ENCODE assay signal across 15 cellular contexts in the genomic region with DNA sequence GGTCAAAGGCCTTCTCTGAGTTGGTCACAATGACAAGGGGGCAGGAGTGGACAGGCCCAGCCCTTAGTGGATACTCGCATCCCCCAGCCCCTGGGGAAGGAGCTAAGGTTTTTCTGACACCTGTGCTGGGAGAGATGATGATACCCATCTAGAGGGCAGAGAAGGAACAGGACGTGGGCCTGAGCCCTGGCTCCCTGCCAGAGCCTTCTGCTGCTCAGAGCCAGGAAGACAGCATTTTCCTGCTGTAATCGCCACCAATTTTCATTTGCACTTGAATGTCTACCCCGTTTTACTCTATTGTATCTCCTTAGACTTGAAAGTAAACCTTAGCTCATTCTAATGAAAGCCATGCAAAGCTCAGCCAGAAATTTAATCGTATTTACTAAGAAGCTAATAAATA. TPM values are rescaled to one million over a fixed set of nuclear protein-coding genes. Genes with fewer than 3 reads are reported as not detected.
DNase-seq lines count a peak whose midpoint lies in the region; ATAC-seq and TF ChIP-seq lines count a peak whose summit lies in the region.
"Had no signal": no experiment of that assay in that cellular context is flagged by ENCODE, and none has a peak within 500 bp of the region (broad histone marks: within the 10 kb centered on the region; RNA-seq: fewer than 3 reads in every experiment).

No MANE protein-coding gene starts in this region.

- H3K4me3 Mint-ChIP-seq in H9 (no peak overlapping the region), progenitor cell of endocrine pancreas (ENCODE audit: low read depth) (no peak overlapping the region)
- H3K4me3 Mint-ChIP-seq: naive thymus-derived CD8-positive, alpha-beta T cell; stimulated activated naive CD8-positive, alpha-beta T cell treated with anti-CD3 and anti-CD28 coated beads, Interleukin-15, amount 100 ng/mL, for 72 hours had no signal

- H3K23me2 ChIP-seq in H9 (ENCODE audit: insufficient read length, low read depth, low read length, poor library complexity, severe bottlenecking), result no peaks in the 10 kb centered on the region

- no peak overlapping the region for H2BK120ac ChIP-seq in H9 (ENCODE audit: low read depth, low read length, poor library complexity, severe bottlenecking)

- no peak overlapping the region for H3K4ac ChIP-seq in H9 (ENCODE audit: low read depth, low read length)

- no peak overlapping the region for H2BK12ac ChIP-seq in H9 (ENCODE audit: insufficient read length, low read depth, low read length)

- DNase-seq in NCI-H2171 treated with DMSO at 0.1 percent for 48 hours (lab: John Stamatoyannopoulos, UW), result peak; percentile 23
- DNase-seq in NCI-H2171 (lab: John Stamatoyannopoulos, UW), result no peak
- DNase-seq in H9, result peak; percentile 42
- DNase-seq in SK-N-MC (ENCODE audit: low read depth, low spot score), result no peak
- DNase-seq in kidney tubule cell (ENCODE audit: low spot score), result peak; percentile 18
- no peak for DNase-seq in progenitor cell of endocrine pancreas (ENCODE audit: low spot score, unreplicated experiment)
- no peak for DNase-seq in tibial artery
- DNase-seq: activated CD4-positive, alpha-beta T cell treated with anti-CD3 and anti-CD28 coated beads for 1 hour; activated naive CD4-positive, alpha-beta T cell; naive thymus-derived CD8-positive, alpha-beta T cell; stimulated activated CD4-positive, alpha-beta T cell treated with anti-CD3 and anti-CD28 coated beads, Interleukin-12 subunit alpha, Interleukin-12 subunit beta, amount 100 ng/mL, for 4 hours; stimulated activated naive CD8-positive, alpha-beta T cell treated with anti-CD3 and anti-CD28 coated beads, Interleukin-15, amount 100 ng/mL, for 72 hours; uterus had no signal

- no peak for TF ChIP-seq POLR2A in gastroesophageal sphincter (IDR thresholded peaks at IDR 0.05)

- no CpG with 5 or more reads among the region's 5 CpGs for WGBS in H9 (ENCODE audit: extremely low coverage, insufficient read length, low lambda C conversion rate)
- 54 to 56% methylated on average over 3 to 5 of the region's 5 CpGs for WGBS in gastroesophageal sphincter (ENCODE audit: low coverage in 1 of 2), 2 donors

- H3K23ac ChIP-seq in H9 (ENCODE audit: insufficient read length, low read depth, low read length), result no peak overlapping the region

- no peak overlapping the region for H2AK5ac ChIP-seq in H9 (ENCODE audit: insufficient read length, low read length)

- H3K18ac ChIP-seq in H9 (ENCODE audit: insufficient read length, low read depth, low read length), result no peak overlapping the region

- H2AFZ ChIP-seq in H9 (ENCODE audit: low read length), result no peak overlapping the region

- 0 out of 2 replicates have a peak, but pooled peaks cover 2% of the 10 kb centered on the region for H3K4me1 ChIP-seq in H9 (ENCODE audit: insufficient read depth, low read length)
- H3K4me1 ChIP-seq in tibial artery, result no peaks in the 10 kb centered on the region
- peaks cover 0 to 7% (median 0%) of the 10 kb centered on the region in 3 donors for H3K4me1 ChIP-seq in gastroesophageal sphincter
- H3K4me1 ChIP-seq: uterus had no signal

- H4K91ac ChIP-seq in H9 (ENCODE audit: insufficient read length, low read depth, low read length), result no peak overlapping the region

- H4K20me1 ChIP-seq in H9 (ENCODE audit: control insufficient read depth, insufficient read depth, insufficient read length), result no peaks in the 10 kb centered on the region

- no peaks in the 10 kb centered on the region for H3K36me3 ChIP-seq in SK-N-MC (ENCODE audit: insufficient read depth, low read length)
- no peaks in the 10 kb centered on the region for H3K36me3 ChIP-seq in tibial artery
- no peaks in the 10 kb centered on the region for H3K36me3 ChIP-seq in gastroesophageal sphincter
- H3K36me3 ChIP-seq: uterus had no signal

- no peak overlapping the region for H2BK15ac ChIP-seq in H9 (ENCODE audit: low read depth, low read length)

- no peak overlapping the region for H3K56ac ChIP-seq in H9 (ENCODE audit: insufficient read length, low read depth, low read length)

- no peaks in the 10 kb centered on the region for H3K9me3 ChIP-seq in H9 (ENCODE audit: control insufficient read depth, low read depth, low read length)
- H3K9me3 ChIP-seq in SK-N-MC (ENCODE audit: low read depth, low read length), result no peaks in the 10 kb centered on the region
- no peaks in the 10 kb centered on the region for H3K9me3 ChIP-seq in tibial artery
- H3K9me3 ChIP-seq in gastroesophageal sphincter, result no peaks in the 10 kb centered on the region
- H3K9me3 ChIP-seq: uterus had no signal

- no peak overlapping the region for H3K4me2 ChIP-seq in H9 (ENCODE audit: insufficient read depth, insufficient read length, low read length)

- H3K9me3 Mint-ChIP-seq in H9 (no peaks in the 10 kb centered on the region), progenitor cell of endocrine pancreas (ENCODE audit: low read depth) (no peaks in the 10 kb centered on the region)
- H3K9me3 Mint-ChIP-seq: naive thymus-derived CD8-positive, alpha-beta T cell; stimulated activated naive CD8-positive, alpha-beta T cell treated with anti-CD3 and anti-CD28 coated beads, Interleukin-15, amount 100 ng/mL, for 72 hours had no signal

- no peak overlapping the region for H2BK5ac ChIP-seq in H9 (ENCODE audit: insufficient read length, low read length)

- intact Hi-C loops in tibial artery (cut with DNase I; ENCODE audit: low total_unique reads), result no loop called here

- H3K4me1 Mint-ChIP-seq in H9, result peaks cover 26 to 30% of the 10 kb centered on the region in 2 experiments
- H3K4me1 Mint-ChIP-seq in progenitor cell of endocrine pancreas (ENCODE audit: low read depth), result peaks cover 1% of the 10 kb centered on the region

- H3K14ac ChIP-seq in H9 (ENCODE audit: insufficient read depth, low read length), result no peak overlapping the region

- H3K4me3 ChIP-seq in SK-N-MC (peak overlapping the region; percentile 60), tibial artery (no peak overlapping the region), gastroesophageal sphincter (no peak overlapping the region)
- H3K4me3 ChIP-seq: coronary artery, uterus had no signal

- no peaks in the 10 kb centered on the region for H3K79me2 ChIP-seq in H9 (ENCODE audit: insufficient read depth, low read length)

- TF ChIP-seq EP300 in gastroesophageal sphincter (IDR thresholded peaks at IDR 0.05), result no peak

- H3K27ac ChIP-seq in H9 (ENCODE audit: insufficient read length, low read depth, low read length), result no peak overlapping the region
- peak overlapping the region; percentile 95 for H3K27ac ChIP-seq in SK-N-MC
- H3K27ac ChIP-seq in tibial artery, result no peak overlapping the region
- no peak overlapping the region for H3K27ac ChIP-seq in gastroesophageal sphincter
- H3K27ac ChIP-seq: coronary artery, uterus had no signal

- TF ChIP-seq CTCF in H9 (conservative IDR thresholded peaks at IDR 0.05) (peak; percentile 27; the same call in 2 of the 3 replicates), progenitor cell of endocrine pancreas (IDR thresholded peaks at IDR 0.05; ENCODE audit: unreplicated experiment) (no peak), tibial artery (IDR thresholded peaks at IDR 0.05) (no peak), gastroesophageal sphincter (IDR thresholded peaks at IDR 0.05) (no peak)

- no peak overlapping the region for H3T11ph ChIP-seq in H9 (ENCODE audit: low read length)

- H3K36me3 Mint-ChIP-seq in H9 (ENCODE audit: insufficient read depth in 1 of 3, low read depth in 3 of 3) (peaks cover 0 to 2% (median 0%) of the 10 kb centered on the region in 3 experiments; a peak in 1 of 7 replicates), progenitor cell of endocrine pancreas (ENCODE audit: insufficient read depth) (no peaks in the 10 kb centered on the region)
- H3K36me3 Mint-ChIP-seq: naive thymus-derived CD8-positive, alpha-beta T cell had no signal

- H3K27me3 ChIP-seq in H9 (ENCODE audit: insufficient read depth, low read length) (no peaks in the 10 kb centered on the region), tibial artery (peaks cover 0 to 28% of the 10 kb centered on the region in 2 donors), gastroesophageal sphincter (peaks cover 24% of the 10 kb centered on the region)
- H3K27me3 ChIP-seq: uterus had no signal

- ATAC-seq in gastroesophageal sphincter, result no peak
- ATAC-seq: naive thymus-derived CD8-positive, alpha-beta T cell; stimulated activated naive CD8-positive, alpha-beta T cell treated with anti-CD3 and anti-CD28 coated beads, Interleukin-15, amount 100 ng/mL, for 72 hours had no signal

- no peaks in the 10 kb centered on the region for H3K79me1 ChIP-seq in H9 (ENCODE audit: insufficient read depth, low read depth, low read length, poor library complexity, severe bottlenecking)

- no peak overlapping the region for H2BK20ac ChIP-seq in H9 (ENCODE audit: low read depth, low read length, poor library complexity, severe bottlenecking)

- H3K9ac ChIP-seq in H9 (ENCODE audit: extremely low read depth, insufficient read length, low read length) (no peak overlapping the region), SK-N-MC (ENCODE audit: insufficient read length) (peak overlapping the region; percentile 54)

- no peak overlapping the region for H4K8ac ChIP-seq in H9 (replicated peaks; ENCODE audit: insufficient read length, low read depth, low read length)

- H3K27ac Mint-ChIP-seq in H9, result peak overlapping the region in 1 of 3 experiments; percentile 3; a peak in 2 of 7 replicates
- H3K27ac Mint-ChIP-seq in progenitor cell of endocrine pancreas, result no peak overlapping the region
- H3K27ac Mint-ChIP-seq: naive thymus-derived CD8-positive, alpha-beta T cell; stimulated activated naive CD8-positive, alpha-beta T cell treated with anti-CD3 and anti-CD28 coated beads, Interleukin-15, amount 100 ng/mL, for 72 hours had no signal

- no peak overlapping the region for H4K5ac ChIP-seq in H9 (ENCODE audit: insufficient read length, low read depth, low read length)

- peaks cover 4% of the 10 kb centered on the region for H3K27me3 Mint-ChIP-seq in H9 (ENCODE audit: low read depth)
- peaks cover 20% of the 10 kb centered on the region for H3K27me3 Mint-ChIP-seq in progenitor cell of endocrine pancreas

RNA-seq across cellular contexts. Expression of a gene that starts 17.8 kb away (rescaled TPM):
- total RNA-seq in H9 (2021) (9.6 TPM in 2 replicates), progenitor cell of endocrine pancreas (26.3 and 26.6 TPM in 2 replicates), gastroesophageal sphincter (10 to 100 TPM; 10.9 to 29.0 (median 18.7) TPM)

Comparison
In these comparisons a context has a peak if more than half of its experiments do, and no peak if none do; other contexts are left out.
1. DNase-seq: peak in NCI-H2171 treated with DMSO at 0.1 percent for 48 hours (single experiment), H9 (single experiment) and kidney tubule cell (single experiment); none in NCI-H2171 (single experiment), SK-N-MC (single experiment), progenitor cell of endocrine pancreas (single experiment) and tibial artery (0 of 2).